16 cellular contexts compared by ENCODE assay signal in the genomic region with DNA sequence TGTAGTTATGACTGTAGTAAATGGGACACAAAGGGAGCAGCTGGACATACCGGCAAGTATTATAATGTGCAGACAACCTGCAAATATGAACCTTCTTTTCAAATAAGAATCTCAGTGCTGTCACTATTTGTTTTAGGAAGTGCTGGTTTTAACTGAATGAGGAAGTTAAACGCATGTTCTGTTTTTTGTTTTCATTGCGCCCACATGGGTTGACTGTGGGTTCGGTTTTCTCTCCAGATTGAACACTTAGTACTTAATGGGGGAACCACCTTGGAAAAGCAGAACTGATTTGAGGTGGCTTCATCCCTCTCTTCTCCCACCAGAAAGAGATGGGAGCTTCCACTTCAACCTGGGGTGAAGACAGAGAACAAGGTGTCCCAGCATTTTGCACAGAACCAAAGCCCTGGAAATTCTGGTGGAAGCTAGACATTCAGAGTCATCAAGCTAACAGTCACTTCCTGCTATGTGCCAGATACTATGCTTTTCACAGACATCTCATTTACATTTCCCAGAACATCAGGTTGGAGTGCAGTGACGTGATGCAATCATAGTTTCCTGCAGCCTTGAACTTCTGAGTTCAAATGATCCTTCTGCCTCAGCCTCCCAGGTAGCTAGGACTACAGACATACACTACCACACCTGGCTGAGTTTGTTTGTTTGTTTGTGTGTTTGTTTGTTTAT.
DNase-seq lines count a peak whose midpoint lies in the region; ATAC-seq and TF ChIP-seq lines count a peak whose summit lies in the region.
"Had no signal": no experiment of that assay in that cellular context is flagged by ENCODE, and none has a peak within 500 bp of the region (broad histone marks: within the 10 kb centered on the region; RNA-seq: fewer than 3 reads in every experiment).

No MANE protein-coding gene starts in this region.

- H3K9ac ChIP-seq in colonic mucosa (ENCODE audit: low read depth in 2 of 2, low read length in 2 of 2): no peak overlapping the region
- H3K9ac ChIP-seq: GM23248, SK-N-SH had no signal

- ATAC-seq in GM19035 (IDR thresholded peaks at IDR 0.05; ENCODE audit: unreplicated experiment): peak; percentile 50
- peak; percentile 67 for ATAC-seq in HG02981 (IDR thresholded peaks at IDR 0.05; ENCODE audit: unreplicated experiment)
- no peak for ATAC-seq in GM18498 (IDR thresholded peaks at IDR 0.05; ENCODE audit: unreplicated experiment)
- ATAC-seq: naive thymus-derived CD8-positive, alpha-beta T cell; right cardiac atrium; WTC11 had no signal

- H3K4me1 ChIP-seq in colonic mucosa: no peaks in the 10 kb centered on the region

- DNase-seq in brain microvascular endothelial cell: peak; percentile 21
- peak; percentile 32 for DNase-seq in putamen (ENCODE audit: low spot score)
- DNase-seq in NCI-H82 treated with DMSO at 0.1 percent for 48 hours (lab: John Stamatoyannopoulos, UW; ENCODE audit: unreplicated experiment): no peak
- DNase-seq in colonic mucosa: no peak
- DNase-seq: activated T-cell treated with anti-CD3 and anti-CD28 coated beads, Interleukin-2, amount 50 U/mL, for 72 hours; aorta; GM23248; islet precursor cell; naive thymus-derived CD8-positive, alpha-beta T cell; NCI-H187 treated with DMSO at 0.1 percent for 48 hours; right cardiac atrium; SK-N-SH had no signal

- peaks cover 2% of the 10 kb centered on the region for H3K36me3 ChIP-seq in brain microvascular endothelial cell (replicated peaks)
- H3K36me3 ChIP-seq in colonic mucosa: no peaks in the 10 kb centered on the region

- H3K4me3 ChIP-seq in brain microvascular endothelial cell (ENCODE audit: low read depth, low read length) (no peak overlapping the region), colonic mucosa (no peak overlapping the region)
- H3K4me3 ChIP-seq: GM23248 had no signal

- TF ChIP-seq CTCF in brain microvascular endothelial cell (IDR thresholded peaks at IDR 0.05; ENCODE audit: low read depth, low read length, missing control alignments): no peak
- no peak for TF ChIP-seq CTCF in colonic mucosa (IDR thresholded peaks at IDR 0.05)

- in situ Hi-C loops in brain microvascular endothelial cell (cut with HindIII; ENCODE audit: low pct_ligation_motif_present, low sequenced_read_pairs): no loop called here

- H3K27ac ChIP-seq in brain microvascular endothelial cell: no peak overlapping the region
- H3K27ac ChIP-seq in colonic mucosa: no peak overlapping the region
- H3K27ac ChIP-seq: GM23248 had no signal

- intact Hi-C loops in colonic mucosa (cut with DNase I): no loop called here

- H3K27me3 ChIP-seq in brain microvascular endothelial cell (replicated peaks) (no peaks in the 10 kb centered on the region), colonic mucosa (no peaks in the 10 kb centered on the region)

- H3K9me3 ChIP-seq in colonic mucosa: no peaks in the 10 kb centered on the region
- H3K9me3 ChIP-seq: SK-N-SH had no signal

Comparison
In these comparisons a context has a peak if more than half of its experiments do, and no peak if none do; other contexts are left out.
1. DNase-seq: peak in brain microvascular endothelial cell (single experiment) and putamen (single experiment); none in NCI-H82 treated with DMSO at 0.1 percent for 48 hours (single experiment) and colonic mucosa (single experiment).